In the genomic region with DNA sequence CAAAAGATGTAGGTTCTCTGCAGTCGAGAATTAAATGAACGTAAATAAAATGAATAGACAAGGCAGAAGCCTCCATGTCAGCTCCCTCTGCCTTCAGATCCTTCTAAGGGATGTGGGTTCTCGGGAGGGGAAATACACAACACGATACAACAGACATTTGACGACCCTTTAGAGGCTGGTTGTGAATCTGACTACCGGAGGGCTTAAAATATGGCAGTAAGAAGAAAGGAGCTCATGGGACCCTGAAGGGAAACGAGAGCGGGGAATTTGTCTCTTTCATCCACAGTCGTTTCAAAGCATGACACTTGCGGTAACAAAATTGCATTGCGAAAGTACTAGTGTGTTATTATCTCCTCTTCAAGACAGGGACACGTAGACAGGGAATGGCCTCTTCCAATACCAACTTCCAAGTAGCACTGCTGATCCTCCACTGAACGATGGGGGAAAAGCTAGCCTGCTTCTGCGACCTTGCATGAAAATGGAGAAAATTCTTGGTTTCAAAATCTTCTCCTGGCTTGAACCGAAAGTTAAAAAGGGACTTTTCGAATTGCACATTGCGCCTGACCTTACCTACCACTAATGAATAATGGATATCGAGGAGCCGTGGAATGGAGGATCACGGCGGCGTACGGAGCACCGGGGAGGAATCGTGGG, we compare ENCODE assay signal across 8 cellular contexts. TPM values are rescaled to one million over a fixed set of nuclear protein-coding genes. Genes with fewer than 3 reads are reported as not detected.
DNase-seq lines count a peak whose midpoint lies in the region; TF ChIP-seq lines count a peak whose summit lies in the region.

No MANE protein-coding gene starts in this region.

- no peaks in the 10 kb centered on the region for H3K4me1 ChIP-seq in mesodermal cell (ENCODE audit: control insufficient read depth, insufficient read depth, low read length, poor library complexity, severe bottlenecking)

- peak overlapping the region; percentile 95 for H3K4me3 Mint-ChIP-seq in activated naive CD4-positive, alpha-beta T cell treated with anti-CD3 and anti-CD28 coated beads, Interleukin-2, amount 50 U/mL, for 24 hours

- CTCF ChIA-PET in RWPE1 (lab: Yijun Ruan, JAX): interaction anchor here (0.6 kb wide), 1 partner anchor 870 kb away, joined by 3 read pairs; no protein-coding TSS in a partner anchor

- no peaks in the 10 kb centered on the region for H3K36me3 ChIP-seq in mesodermal cell (ENCODE audit: control insufficient read depth, insufficient read depth, low read length)

- H3K27ac Mint-ChIP-seq in activated naive CD4-positive, alpha-beta T cell treated with anti-CD3 and anti-CD28 coated beads, Interleukin-2, amount 50 U/mL, for 24 hours: peak overlapping the region; percentile 94

- 15 to 22% methylated on average over 17 to 19 of the region's 25 CpGs for WGBS in mesodermal cell (ENCODE audit: insufficient coverage in 2 of 2), 2 experiments

- H3K9me3 Mint-ChIP-seq in activated naive CD4-positive, alpha-beta T cell treated with anti-CD3 and anti-CD28 coated beads, Interleukin-2, amount 50 U/mL, for 24 hours: no peaks in the 10 kb centered on the region

- POLR2A ChIA-PET in RWPE1 (lab: Yijun Ruan, JAX; ENCODE audit: low non-redundant PET): interaction anchor here (0.6 kb wide), 1 partner anchor 19 kb away, joined by 4 read pairs; no protein-coding TSS in a partner anchor

- peak overlapping the region; percentile 59 for H3K4me3 ChIP-seq in mesodermal cell (ENCODE audit: extremely low read depth, insufficient read depth, low read length, poor library complexity, severe bottlenecking)

- H3K27me3 Mint-ChIP-seq in activated naive CD4-positive, alpha-beta T cell treated with anti-CD3 and anti-CD28 coated beads, Interleukin-2, amount 50 U/mL, for 24 hours: no peaks in the 10 kb centered on the region

- TF ChIP-seq CTCF in RWPE1 (conservative IDR thresholded peaks at IDR 0.05; ENCODE audit: low read depth): no peak

- no peaks in the 10 kb centered on the region for H3K36me3 Mint-ChIP-seq in activated naive CD4-positive, alpha-beta T cell treated with anti-CD3 and anti-CD28 coated beads, Interleukin-2, amount 50 U/mL, for 24 hours

- H3K27ac ChIP-seq in mesodermal cell (ENCODE audit: low read depth, low read length, severe bottlenecking): no peak overlapping the region
- no peak overlapping the region for H3K27ac ChIP-seq in RWPE1

- DNase-seq in activated naive CD4-positive, alpha-beta T cell treated with anti-CD3 and anti-CD28 coated beads, Interleukin-2, amount 50 U/mL, for 16 hours: no peak
- DNase-seq in NCI-H2227 treated with DMSO at 0.1 percent for 48 hours (lab: John Stamatoyannopoulos, UW): peak; percentile 54
- DNase-seq in cerebellum (ENCODE audit: low spot score): peak; percentile 33
- no peak for DNase-seq in RWPE1 (ENCODE audit: low spot score)
- DNase-seq in RPMI8226: no peak
- DNase-seq in activated CD8-positive, alpha-beta memory T cell treated with anti-CD3 and anti-CD28 coated beads for 24 hours: no peak

- H3K4me1 Mint-ChIP-seq in activated naive CD4-positive, alpha-beta T cell treated with anti-CD3 and anti-CD28 coated beads, Interleukin-2, amount 50 U/mL, for 24 hours: peaks cover 38% of the 10 kb centered on the region

- no peaks in the 10 kb centered on the region for H3K9me3 ChIP-seq in mesodermal cell (ENCODE audit: control insufficient read depth, low read length)

RNA-seq across cellular contexts. Expression of a gene that starts 1.2 kb away (rescaled TPM):
- 40.3 TPM for total RNA-seq in cerebellum
- 3.9 TPM for polyA plus RNA-seq in mesodermal cell (2013, experiment 1 of 2)
- 3.3 TPM for polyA plus RNA-seq in mesodermal cell (2013, experiment 2 of 2)

Comparison
In these comparisons a context has a peak if more than half of its experiments do, and no peak if none do; other contexts are left out.
1. DNase-seq: peak in NCI-H2227 treated with DMSO at 0.1 percent for 48 hours (single experiment) and cerebellum (single experiment); none in activated naive CD4-positive, alpha-beta T cell treated with anti-CD3 and anti-CD28 coated beads, Interleukin-2, amount 50 U/mL, for 16 hours (single experiment), RWPE1 (single experiment), RPMI8226 (single experiment) and activated CD8-positive, alpha-beta memory T cell treated with anti-CD3 and anti-CD28 coated beads for 24 hours (single experiment).